ENCODE assay signal across 1 cellular context in the genomic region with DNA sequence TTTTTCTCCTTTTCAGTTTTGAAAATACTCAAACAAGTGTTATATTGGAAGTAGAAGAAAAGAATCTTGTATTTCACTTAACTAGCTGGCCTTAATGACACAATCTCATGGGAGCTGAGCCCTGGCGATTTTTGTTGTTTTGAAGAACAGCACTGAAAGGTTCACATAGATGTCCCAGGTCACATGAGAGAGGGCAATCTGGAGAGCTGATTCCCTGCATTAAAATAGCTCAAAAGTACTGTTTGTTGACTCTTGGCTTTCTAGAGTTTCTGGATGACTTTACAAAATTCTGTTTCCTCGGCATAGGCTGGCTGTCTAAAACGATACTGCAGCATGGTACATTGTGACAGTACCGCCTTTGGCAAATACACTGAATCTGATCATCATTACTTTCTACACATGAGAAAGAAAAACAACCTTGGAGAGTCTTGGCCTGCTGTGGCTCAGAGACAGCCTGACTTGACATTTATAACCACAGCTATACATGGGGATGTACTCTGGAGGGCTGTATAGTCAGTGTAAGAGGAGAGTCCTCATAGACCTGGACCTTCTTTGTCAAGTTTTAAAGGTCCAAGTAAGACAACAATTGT.
TF ChIP-seq lines count a peak whose summit lies in the region.

No MANE protein-coding gene starts in this region.

TF ChIP-seq in H1, 55 proteins besides CTCF, POLR2A, EP300 and RAD21:
- TF ChIP-seq, protein P1, sequence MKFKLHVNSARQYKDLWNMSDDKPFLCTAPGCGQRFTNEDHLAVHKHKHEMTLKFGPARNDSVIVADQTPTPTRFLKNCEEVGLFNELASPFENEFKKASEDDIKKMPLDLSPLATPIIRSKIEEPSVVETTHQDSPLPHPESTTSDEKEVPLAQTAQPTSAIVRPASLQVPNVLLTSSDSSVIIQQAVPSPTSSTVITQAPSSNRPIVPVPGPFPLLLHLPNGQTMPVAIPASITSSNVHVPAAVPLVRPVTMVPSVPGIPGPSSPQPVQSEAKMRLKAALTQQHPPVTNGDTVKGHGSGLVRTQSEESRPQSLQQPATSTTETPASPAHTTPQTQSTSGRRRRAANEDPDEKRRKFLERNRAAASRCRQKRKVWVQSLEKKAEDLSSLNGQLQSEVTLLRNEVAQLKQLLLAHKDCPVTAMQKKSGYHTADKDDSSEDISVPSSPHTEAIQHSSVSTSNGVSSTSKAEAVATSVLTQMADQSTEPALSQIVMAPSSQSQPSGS (IDR thresholded peaks at IDR 0.05; ENCODE audit: low read length): no peak
- TF ChIP-seq BACH1 (IDR thresholded peaks at IDR 0.05; ENCODE audit: low read length) (no peak), RXRA (IDR thresholded peaks at IDR 0.05; ENCODE audit: insufficient read depth, low read depth, low read length) (no peak), POLR2AphosphoS5 (IDR thresholded peaks at IDR 0.05; ENCODE audit: low read depth, low read length) (no peak), TEAD4 (IDR thresholded peaks at IDR 0.05; ENCODE audit: low read depth, low read length) (no peak), MAFK (IDR thresholded peaks at IDR 0.05; ENCODE audit: low read depth, low read length) (no peak), TCF12 (IDR thresholded peaks at IDR 0.05; ENCODE audit: low read depth, low read length) (no peak), EZH2 (IDR thresholded peaks at IDR 0.05; ENCODE audit: low read depth, low read length, severe bottlenecking) (no peak), POU5F1 (IDR thresholded peaks at IDR 0.05; ENCODE audit: low read depth, low read length) (no peak)
